1 cellular context compared by ENCODE assay signal in genomic region chr2:88136817-88137216, GRCh38.
A peak's percentile ranks its signal among the peaks of the same experiment; 100 is the strongest.
TF ChIP-seq lines count a peak whose summit lies in the region.

No MANE protein-coding gene starts in this region.

TF ChIP-seq in HepG2, 621 proteins besides CTCF, POLR2A, EP300 and RAD21 (continued from another document and continues in another):
- TF ChIP-seq ZNF574 (CRISPR knock-in tag; IDR thresholded peaks at IDR 0.05) (no peak), MAFG (CRISPR knock-in tag; IDR thresholded peaks at IDR 0.05) (no peak), POGZ (CRISPR knock-in tag; IDR thresholded peaks at IDR 0.05) (peak; percentile 61; the same call in 1 of the 2 replicates), RERE (CRISPR knock-in tag; IDR thresholded peaks at IDR 0.05; ENCODE audit: low read depth) (no peak), ZNF12 (CRISPR knock-in tag; IDR thresholded peaks at IDR 0.05) (no peak), PATZ1 (CRISPR knock-in tag; IDR thresholded peaks at IDR 0.05) (peak; percentile 65; the same call in 1 of the 2 replicates), SNRNP70 (IDR thresholded peaks at IDR 0.05; ENCODE audit: low read depth, low read length) (no peak), MYPOP (CRISPR knock-in tag; IDR thresholded peaks at IDR 0.05) (no peak), PPARG (CRISPR knock-in tag; conservative IDR thresholded peaks at IDR 0.05) (no peak; the same call in 1 of the 2 replicates), ZNF34 (CRISPR knock-in tag; IDR thresholded peaks at IDR 0.05; ENCODE audit: borderline replicate concordance) (no peak), ELF4 (CRISPR knock-in tag; IDR thresholded peaks at IDR 0.05; ENCODE audit: borderline replicate concordance) (no peak), ZBTB26 (CRISPR knock-in tag; IDR thresholded peaks at IDR 0.05; ENCODE audit: borderline replicate concordance) (no peak), ZNF205 (CRISPR knock-in tag; IDR thresholded peaks at IDR 0.05) (peak; percentile 48; the same call in 1 of the 2 replicates), JDP2 (CRISPR knock-in tag; IDR thresholded peaks at IDR 0.05; ENCODE audit: borderline replicate concordance) (no peak), HIVEP1 (CRISPR knock-in tag; IDR thresholded peaks at IDR 0.05) (no peak), CREBL2 (CRISPR knock-in tag; IDR thresholded peaks at IDR 0.05; ENCODE audit: borderline replicate concordance) (no peak), ZNF251 (CRISPR knock-in tag; IDR thresholded peaks at IDR 0.05) (no peak), NFAT5 (CRISPR knock-in tag; IDR thresholded peaks at IDR 0.05) (no peak), ZNF24 (IDR thresholded peaks at IDR 0.05) (no peak), DNMT3B (CRISPR knock-in tag; conservative IDR thresholded peaks at IDR 0.05) (no peak), ZNF850 (CRISPR knock-in tag; conservative IDR thresholded peaks at IDR 0.05) (no peak), ZNF768 (CRISPR knock-in tag; IDR thresholded peaks at IDR 0.05) (no peak), DRAP1 (CRISPR knock-in tag; IDR thresholded peaks at IDR 0.05) (peak; percentile 61; the same call in 1 of the 2 replicates), ZNF572 (CRISPR knock-in tag; IDR thresholded peaks at IDR 0.05) (no peak), PCBP1 (IDR thresholded peaks at IDR 0.05; ENCODE audit: borderline replicate concordance, low read depth, low read length) (no peak), ZBTB39 (CRISPR knock-in tag; IDR thresholded peaks at IDR 0.05) (no peak), RCOR2 (CRISPR knock-in tag; IDR thresholded peaks at IDR 0.05) (peak; percentile 69), ADNP (CRISPR knock-in tag; IDR thresholded peaks at IDR 0.05) (no peak), BHLHE40 (IDR thresholded peaks at IDR 0.05; ENCODE audit: low read length) (no peak), NR2F2 (IDR thresholded peaks at IDR 0.05; ENCODE audit: borderline replicate concordance, low read depth) (no peak), ZFP90 (CRISPR knock-in tag; IDR thresholded peaks at IDR 0.05; ENCODE audit: borderline replicate concordance) (no peak), ASH2L (IDR thresholded peaks at IDR 0.05; ENCODE audit: insufficient read length, low read depth, low read length) (no peak), NFIB (CRISPR knock-in tag; IDR thresholded peaks at IDR 0.05; ENCODE audit: borderline replicate concordance) (no peak), HMGXB4 (CRISPR knock-in tag; IDR thresholded peaks at IDR 0.05; ENCODE audit: borderline replicate concordance in 1 of 2, low read depth in 1 of 2) (no peak), ZNF777 (CRISPR knock-in tag; IDR thresholded peaks at IDR 0.05) (no peak), ZNF232 (CRISPR knock-in tag; IDR thresholded peaks at IDR 0.05; ENCODE audit: borderline replicate concordance) (no peak), SRY (CRISPR knock-in tag; IDR thresholded peaks at IDR 0.05) (no peak)
